In genomic region chr7:35691827-35692307, GRCh38 we compare ENCODE assay signal across 8 cellular contexts. TPM values are rescaled to one million over a fixed set of nuclear protein-coding genes. Genes with fewer than 3 reads are reported as not detected.
DNase-seq lines count a peak whose midpoint lies in the region; ATAC-seq, FAIRE-seq and TF ChIP-seq lines count a peak whose summit lies in the region.

No MANE protein-coding gene starts in this region.

- CTCF ChIA-PET in HepG2 (lab: Yijun Ruan, JAX; ENCODE audit: low intra/inter-chr PET ratio, low total read pairs), result interaction anchor here (0.6 kb wide), 1 partner anchor 225 kb away, joined by 3 read pairs; no protein-coding TSS in a partner anchor

- POLR2A ChIA-PET in HepG2 (lab: Yijun Ruan, JAX), result interaction anchor here (1.0 to 1.2 kb wide), 2 partner anchors 108 to 109 kb away, joined by 4 to 5 read pairs; partner anchors contain the start of gene SEPTIN7

- H3K4me2 ChIP-seq in DOHH2 (ENCODE audit: low read length), result peak overlapping the region; percentile 77
- H3K4me2 ChIP-seq in HepG2 (ENCODE audit: low read depth, low read length), result peak overlapping the region; percentile 97

- H3K27ac Mint-ChIP-seq in activated naive CD4-positive, alpha-beta T cell treated with anti-CD3 and anti-CD28 coated beads, Interleukin-2, amount 50 U/mL, for 24 hours, result peak overlapping the region; percentile 97

- in situ Hi-C loops in HepG2 (cut with HindIII; ENCODE audit: extremely low pct_ligation_motif_present, low pct_unique_long_range_greater_than_20kb), result no loop called here

- H3K4me1 ChIP-seq in DOHH2 (ENCODE audit: control insufficient read depth, low read length), result peaks cover 45% of the 10 kb centered on the region
- H3K4me1 ChIP-seq in HepG2 (ENCODE audit: insufficient read depth, low read length), result peaks cover 52% of the 10 kb centered on the region
- peaks cover 40% of the 10 kb centered on the region for H3K4me1 ChIP-seq in testis

- TF ChIP-seq EP300 in HepG2 (IDR thresholded peaks at IDR 0.05; ENCODE audit: low read depth in 2 of 2, low read length in 2 of 2) (no peak), HepG2 (CRISPR knock-in tag; IDR thresholded peaks at IDR 0.05; ENCODE audit: borderline replicate concordance) (no peak)

- H3K36me3 ChIP-seq in DOHH2 (ENCODE audit: control insufficient read depth, low read length) (peaks cover 3% of the 10 kb centered on the region; the same call in 1 of the 2 replicates), HepG2 (replicated peaks in 1 of 2; ENCODE audit: control insufficient read depth in 1 of 2, insufficient read depth in 2 of 2, low read length in 2 of 2) (peaks cover 0 to under 1% of the 10 kb centered on the region in 2 experiments; a peak in 1 of 5 replicates), testis (ENCODE audit: low read depth, missing control alignments) (no peaks in the 10 kb centered on the region)

- H3K9me3 ChIP-seq in DOHH2 (ENCODE audit: control insufficient read depth, insufficient read depth, low read length) (no peaks in the 10 kb centered on the region), HepG2 (ENCODE audit: low read length) (no peaks in the 10 kb centered on the region), testis (no peaks in the 10 kb centered on the region)

- H3K9me2 ChIP-seq in DOHH2 (replicated peaks; ENCODE audit: control insufficient read depth, low read length), result no peaks in the 10 kb centered on the region

- H3K4me3 ChIP-seq in DOHH2 (ENCODE audit: low read length), result peak overlapping the region; percentile 85
- peak overlapping the region in 1 of 3 experiments; percentile 11; a peak in 1 of 6 replicates for H3K4me3 ChIP-seq in HepG2 (replicated peaks in 1 of 3; ENCODE audit: insufficient read depth in 1 of 3, low read depth in 2 of 3, low read length in 3 of 3)
- no peak overlapping the region for H3K4me3 ChIP-seq in testis

- no peak for ATAC-seq in HepG2

- intact Hi-C loops in HepG2 (cut with micrococcal nuclease; ENCODE audit: unreplicated experiment) (loop anchor here (10.0 kb wide), 1 partner anchor 937 kb away; no protein-coding TSS in a partner anchor), testis (cut with DNase I; ENCODE audit: low total_unique reads) (no loop called here)

- peaks cover 8% of the 10 kb centered on the region for H3K36me3 Mint-ChIP-seq in activated naive CD4-positive, alpha-beta T cell treated with anti-CD3 and anti-CD28 coated beads, Interleukin-2, amount 50 U/mL, for 24 hours

- H3K27me3 ChIP-seq in DOHH2 (ENCODE audit: control insufficient read depth, low read length), result no peaks in the 10 kb centered on the region
- H3K27me3 ChIP-seq in HepG2 (ENCODE audit: control insufficient read depth in 1 of 2, insufficient read depth in 2 of 2, low read length in 2 of 2), result no peaks in the 10 kb centered on the region; a peak in 1 of 5 replicates
- no peaks in the 10 kb centered on the region for H3K27me3 ChIP-seq in testis

- H3K27ac ChIP-seq in DOHH2 (ENCODE audit: low read depth, low read length), result no peak overlapping the region
- H3K27ac ChIP-seq in HepG2 (ENCODE audit: extremely low read length, insufficient read depth, low read length), result no peak overlapping the region
- H3K27ac ChIP-seq in testis, result peak overlapping the region in 1 of 2 donors; percentile 4

- TF ChIP-seq CTCF in DOHH2 (IDR thresholded peaks at IDR 0.05; ENCODE audit: low read depth, low read length, poor library complexity, severe bottlenecking), result no peak
- no peak for TF ChIP-seq CTCF in HepG2 (CRISPR knock-in tag; IDR thresholded peaks at IDR 0.05)
- no peak for TF ChIP-seq CTCF in testis (IDR thresholded peaks at IDR 0.05)

- H2AFZ ChIP-seq in HepG2 (ENCODE audit: low read length), result no peak overlapping the region

- 0 out of 2 replicates have a peak, but pooled peaks cover 4% of the 10 kb centered on the region for H4K20me1 ChIP-seq in DOHH2 (ENCODE audit: control insufficient read depth, insufficient read depth, low read depth, low read length)
- H4K20me1 ChIP-seq in HepG2 (ENCODE audit: insufficient read depth, low read length), result peaks cover 11% of the 10 kb centered on the region

- TF ChIP-seq POLR2A in HepG2 (IDR thresholded peaks at IDR 0.05; ENCODE audit: insufficient read depth in 1 of 2, low read depth in 2 of 2, low read length in 2 of 2), result no peak
- TF ChIP-seq POLR2A in testis (IDR thresholded peaks at IDR 0.05), result no peak

- peak overlapping the region; percentile 89 for H3K4me3 Mint-ChIP-seq in activated naive CD4-positive, alpha-beta T cell treated with anti-CD3 and anti-CD28 coated beads, Interleukin-2, amount 50 U/mL, for 24 hours

- no peak for TF ChIP-seq RAD21 in HepG2 (CRISPR knock-in tag; IDR thresholded peaks at IDR 0.05)

- 79% methylated on average over 6 of the region's 6 CpGs for WGBS in HepG2 (ENCODE audit: low lambda C conversion rate)
- 55% methylated on average over 6 of the region's 6 CpGs for WGBS in testis, 2 donors

- peaks cover 80% of the 10 kb centered on the region for H3K4me1 Mint-ChIP-seq in activated naive CD4-positive, alpha-beta T cell treated with anti-CD3 and anti-CD28 coated beads, Interleukin-2, amount 50 U/mL, for 24 hours

- DNase-seq in HuH-7 (ENCODE audit: low spot score) (peak; percentile 58), HepG2 (ENCODE audit: low spot score) (peak; percentile 54), testis (peak; percentile 54), NCI-H2081 (lab: John Stamatoyannopoulos, UW) (no peak), NCI-H1105 treated with DMSO at 0.1 percent for 48 hours (lab: John Stamatoyannopoulos, UW) (no peak), foreskin melanocyte (no peak)

- FAIRE-seq in HepG2 (lab: Jason Lieb, UNC), result no peak

- H3K79me2 ChIP-seq in DOHH2 (ENCODE audit: control insufficient read depth, low read length), result peaks cover 79% of the 10 kb centered on the region
- H3K79me2 ChIP-seq in HepG2 (ENCODE audit: insufficient read depth, low read length), result peaks cover 60% of the 10 kb centered on the region

- no peak overlapping the region for H3K9ac ChIP-seq in HepG2 (ENCODE audit: insufficient read depth, low read depth, low read length)

- 0 out of 2 replicates have a peak, but pooled peaks cover 4% of the 10 kb centered on the region for H3F3A ChIP-seq in DOHH2 (ENCODE audit: control insufficient read depth, insufficient read depth)

- BruUV-seq in HepG2 (replicated peaks; lab: Mats Ljungman, UMichigan), result no TSS peak

- H3K9me3 Mint-ChIP-seq in activated naive CD4-positive, alpha-beta T cell treated with anti-CD3 and anti-CD28 coated beads, Interleukin-2, amount 50 U/mL, for 24 hours, result no peaks in the 10 kb centered on the region

- no peaks in the 10 kb centered on the region for H3K27me3 Mint-ChIP-seq in activated naive CD4-positive, alpha-beta T cell treated with anti-CD3 and anti-CD28 coated beads, Interleukin-2, amount 50 U/mL, for 24 hours

TF ChIP-seq in HepG2, 621 proteins besides CTCF, POLR2A, EP300 and RAD21 (continues in another document):
- TF ChIP-seq PRDM10 (CRISPR knock-in tag; IDR thresholded peaks at IDR 0.05; ENCODE audit: low read depth) (no peak), U2AF2 (IDR thresholded peaks at IDR 0.05; ENCODE audit: low read depth, low read length) (no peak)

RNA-seq across cellular contexts. Expression of gene HERPUD2, which starts 3.1 kb away (rescaled TPM):
- 10.4 and 10.7 TPM in 2 replicates for total RNA-seq in HepG2 (2016; rRNA removed; fragmentation: Illumina TruSeq; extraction: Trizol)
- 4.8 and 6.9 TPM in 2 replicates for total RNA-seq in HepG2 (2016; cell fraction: cytosol; rRNA removed; fragmentation: Illumina TruSeq; extraction: Trizol; ENCODE audit: low read depth)
- 8.1 and 9.2 TPM in 2 replicates for total RNA-seq in HepG2 (2016; cell fraction: insoluble cytoplasmic fraction; rRNA removed; fragmentation: Illumina TruSeq; extraction: Trizol)
- total RNA-seq in HepG2 (2016; cell fraction: membrane; rRNA removed; fragmentation: Illumina TruSeq; extraction: Trizol), result 8.7 and 11.4 TPM in 2 replicates
- total RNA-seq in HepG2 (2016; cell fraction: nucleus; rRNA removed; fragmentation: Illumina TruSeq; extraction: Trizol), result 7.9 and 9.8 TPM in 2 replicates
- polyA plus RNA-seq in HepG2 (2011; rRNA removed), result 38.6 and 41.5 TPM in 2 replicates
- 25.1 and 28.9 TPM in 2 replicates for polyA plus RNA-seq in HepG2 (2011; cell fraction: cytosol; rRNA removed)
- 15.1 and 15.2 TPM in 2 replicates for polyA plus RNA-seq in HepG2 (2011; cell fraction: nucleus; rRNA removed)
- polyA plus RNA-seq in HepG2 (2012), result 14.4 and 14.8 TPM in 2 replicates
- 1.7 and 2.5 TPM in 2 replicates for polyA plus RNA-seq in HepG2 (2016; cell fraction: cytosol; fragmentation: Illumina TruSeq; extraction: Trizol; ENCODE audit: low read depth)
- 11.0 and 11.1 TPM in 2 replicates for polyA plus RNA-seq in HepG2 (2016; cell fraction: insoluble cytoplasmic fraction; fragmentation: Illumina TruSeq; extraction: Trizol; ENCODE audit: low read depth)
- 5.4 and 5.8 TPM in 2 replicates for polyA plus RNA-seq in HepG2 (2016; cell fraction: membrane; fragmentation: Illumina TruSeq; extraction: Trizol; ENCODE audit: low read depth)
- 9.9 and 12.3 TPM in 2 replicates for polyA plus RNA-seq in HepG2 (2016; cell fraction: nucleus; fragmentation: Illumina TruSeq; extraction: Trizol; ENCODE audit: insufficient read depth, low read depth)
- 67.6 and 68.6 TPM in 2 replicates for polyA minus RNA-seq in HepG2 (2011; rRNA and poly(A)+ RNA removed; ENCODE audit: low replicate concordance)
- polyA minus RNA-seq in HepG2 (2011; cell fraction: cytosol; rRNA and poly(A)+ RNA removed), result 21.0 and 26.4 TPM in 2 replicates
- polyA minus RNA-seq in HepG2 (2011; cell fraction: nucleus; rRNA and poly(A)+ RNA removed), result 38.2 and 43.6 TPM in 2 replicates
- total RNA-seq in testis, result 10 to 100 TPM; 63.5 to 78.4 TPM
- 51.7 TPM for polyA plus RNA-seq in testis (ENCODE audit: insufficient read depth, low read depth, low replicate concordance)

Comparison
In these comparisons a context has a peak if more than half of its experiments do, and no peak if none do; other contexts are left out.
1. DNase-seq: peak in HuH-7 (single experiment), HepG2 (single experiment) and testis (single experiment); none in NCI-H2081 (0 of 2), NCI-H1105 treated with DMSO at 0.1 percent for 48 hours (single experiment) and foreskin melanocyte (single experiment).